Comparison of ENCODE assay signal across 17 cellular contexts in the genomic region with DNA sequence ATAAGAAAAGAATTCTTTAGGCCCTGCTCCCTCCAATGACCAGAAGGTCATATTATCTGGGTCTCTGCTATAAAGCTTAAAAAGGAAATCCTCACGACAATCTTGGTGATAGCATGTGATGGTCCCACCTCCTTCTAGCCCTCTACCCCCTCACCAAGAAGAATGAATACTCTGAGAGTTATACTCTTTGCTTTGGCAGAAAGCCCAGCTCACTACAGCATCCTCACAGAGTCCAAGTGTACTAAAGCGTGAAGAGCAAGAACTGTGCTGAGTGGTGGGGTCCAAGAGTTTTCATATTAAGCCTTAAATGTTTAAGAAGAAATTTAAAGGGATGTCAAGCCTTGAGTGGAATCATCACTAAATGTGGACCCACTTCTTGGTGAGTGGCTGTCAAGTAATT. TPM values are rescaled to one million over a fixed set of nuclear protein-coding genes. Genes with fewer than 3 reads are reported as not detected.
DNase-seq lines count a peak whose midpoint lies in the region; ATAC-seq and TF ChIP-seq lines count a peak whose summit lies in the region.
"Had no signal": no experiment of that assay in that cellular context is flagged by ENCODE, and none has a peak within 500 bp of the region (broad histone marks: within the 10 kb centered on the region; RNA-seq: fewer than 3 reads in every experiment).

No MANE protein-coding gene starts in this region.

- H3K27ac Mint-ChIP-seq in chondrocyte (ENCODE audit: unreplicated experiment): no peak overlapping the region
- H3K27ac Mint-ChIP-seq: CD4-positive, alpha-beta memory T cell had no signal

- peak; percentile 40 for DNase-seq in NCI-H1092 (lab: John Stamatoyannopoulos, UW)
- peak; percentile 26 for DNase-seq in NCI-H345 treated with DMSO at 0.1 percent for 48 hours (lab: John Stamatoyannopoulos, UW; ENCODE audit: unreplicated experiment)
- peak; percentile 16 for DNase-seq in astrocyte of the cerebellum (ENCODE audit: low read depth)
- DNase-seq in left kidney (ENCODE audit: low read depth, low spot score): peak; percentile 14
- DNase-seq in NCI-H524 treated with DMSO at 0.1 percent for 48 hours (lab: John Stamatoyannopoulos, UW): no peak
- no peak for DNase-seq in chondrocyte (ENCODE audit: low spot score)
- DNase-seq: BE2C; CD4-positive, alpha-beta memory T cell; H7; KG1; NCI-H1048; NCI-H2029; NCI-H2227 treated with DMSO at 0.1 percent for 48 hours; RPMI8226 had no signal

- H3K27me3 Mint-ChIP-seq in chondrocyte (ENCODE audit: low read depth): peaks cover 2% of the 10 kb centered on the region

- ATAC-seq in GM18511 (IDR thresholded peaks at IDR 0.05; ENCODE audit: unreplicated experiment): no peak

- H3K36me3 Mint-ChIP-seq in chondrocyte (ENCODE audit: low read depth): peaks cover 7% of the 10 kb centered on the region
- H3K36me3 Mint-ChIP-seq: CD4-positive, alpha-beta memory T cell had no signal

- H3K9me3 Mint-ChIP-seq in chondrocyte (ENCODE audit: low read depth): peaks cover 14% of the 10 kb centered on the region

- TF ChIP-seq CTCF in astrocyte of the cerebellum (IDR thresholded peaks at IDR 0.05; ENCODE audit: low read depth, low read length, missing control alignments) (no peak), chondrocyte (IDR thresholded peaks at IDR 0.05) (no peak)

- no peak overlapping the region for H3K4me3 ChIP-seq in astrocyte of the cerebellum (ENCODE audit: low read depth, low read length)

- no peaks in the 10 kb centered on the region for H3K4me1 Mint-ChIP-seq in chondrocyte (ENCODE audit: low read depth)
- H3K4me1 Mint-ChIP-seq: CD4-positive, alpha-beta memory T cell had no signal

- H3K4me3 Mint-ChIP-seq in chondrocyte (ENCODE audit: unreplicated experiment): no peak overlapping the region
- H3K4me3 Mint-ChIP-seq: CD4-positive, alpha-beta memory T cell had no signal

- in situ Hi-C loops in astrocyte of the cerebellum (cut with HindIII; ENCODE audit: low sequenced_read_pairs): no loop called here

RNA-seq across cellular contexts. Expression of gene SERPINB7, which starts 16.6 kb away (rescaled TPM):
- not detected in 3 replicates for total RNA-seq in chondrocyte
- total RNA-seq: CD4-positive, alpha-beta memory T cell; H7 had no signal

RNA-seq across cellular contexts. Expression of gene SERPINB11, which starts 55.9 kb away (rescaled TPM):
- total RNA-seq in chondrocyte: not detected in 3 replicates
- total RNA-seq: CD4-positive, alpha-beta memory T cell; H7; M059J; SK-MEL-5 had no signal

Comparison
In these comparisons a context has a peak if more than half of its experiments do, and no peak if none do; other contexts are left out.
1. DNase-seq: peak in NCI-H1092 (single experiment), NCI-H345 treated with DMSO at 0.1 percent for 48 hours (single experiment), astrocyte of the cerebellum (single experiment) and left kidney (single experiment); none in NCI-H524 treated with DMSO at 0.1 percent for 48 hours (single experiment) and chondrocyte (single experiment).